16 cellular contexts compared by ENCODE assay signal in the genomic region with DNA sequence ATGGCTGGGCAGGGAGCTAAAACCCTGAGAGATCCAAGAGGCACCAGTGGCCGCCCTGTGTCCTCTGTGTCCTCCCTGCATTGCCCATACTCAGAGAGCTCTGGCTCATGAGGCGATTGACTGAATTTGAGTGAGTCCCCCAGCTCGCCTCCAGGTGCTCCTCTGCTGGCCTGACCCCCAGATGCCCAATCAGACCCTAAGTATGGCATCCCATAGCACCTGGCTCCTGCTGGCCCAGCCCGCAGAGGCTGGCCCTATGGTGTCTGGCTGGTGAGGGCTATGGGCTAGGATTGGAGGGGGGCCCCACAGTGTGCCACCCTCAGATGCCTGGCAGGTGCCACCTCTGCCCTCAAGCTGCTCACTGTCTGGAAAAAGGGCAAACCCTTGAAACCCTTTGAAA.
"Had no signal": no experiment of that assay in that cellular context is flagged by ENCODE, and none has a peak within 500 bp of the region (broad histone marks: within the 10 kb centered on the region; RNA-seq: fewer than 3 reads in every experiment).

No MANE protein-coding gene starts in this region.

- H3K4me3 Mint-ChIP-seq: activated CD4-positive, alpha-beta memory T cell treated with anti-CD3 and anti-CD28 coated beads for 36 hours; activated naive CD4-positive, alpha-beta T cell treated with anti-CD3 and anti-CD28 coated beads, Interleukin-2, amount 10 ng/mL, durations not matched to agents 7 days and 5 days; activated naive CD8-positive, alpha-beta T cell treated with anti-CD3 and anti-CD28 coated beads, Interleukin-2, amount 50 U/mL, for 24 hours; stimulated activated naive CD8-positive, alpha-beta T cell treated with anti-CD3 and anti-CD28 coated beads, Interleukin-15, Interleukin-2, amounts not matched to agents 100 ng/mL and 50 ng/mL, for 24 hours had no signal

- H3K4me3 ChIP-seq: colonic mucosa, left lung, upper lobe of right lung had no signal

- H3K27me3 Mint-ChIP-seq: activated CD4-positive, alpha-beta memory T cell treated with anti-CD3 and anti-CD28 coated beads for 36 hours; activated naive CD8-positive, alpha-beta T cell treated with anti-CD3 and anti-CD28 coated beads, Interleukin-2, amount 50 U/mL, for 24 hours; stimulated activated naive CD8-positive, alpha-beta T cell treated with anti-CD3 and anti-CD28 coated beads, Interleukin-15, Interleukin-2, amounts not matched to agents 100 ng/mL and 50 ng/mL, for 24 hours had no signal

- H3K9me3 ChIP-seq: colonic mucosa, left lung, upper lobe of right lung had no signal

- H3K9me3 Mint-ChIP-seq: activated CD4-positive, alpha-beta memory T cell treated with anti-CD3 and anti-CD28 coated beads for 36 hours; activated naive CD4-positive, alpha-beta T cell treated with anti-CD3 and anti-CD28 coated beads, Interleukin-2, amount 10 ng/mL, durations not matched to agents 7 days and 5 days; activated naive CD8-positive, alpha-beta T cell treated with anti-CD3 and anti-CD28 coated beads, Interleukin-2, amount 50 U/mL, for 24 hours; activated T-helper 2 cell treated with anti-CD3 and anti-CD28 coated beads, Interferon-gamma antibody, Interleukin-2, Interleukin-4, amounts not matched to agents 10 μg/mL and 5 μg/mL and 100 μg/mL, durations not matched to agents 14 hours and 24 hours and 36 hours; stimulated activated naive CD8-positive, alpha-beta T cell treated with anti-CD3 and anti-CD28 coated beads, Interleukin-15, Interleukin-2, amounts not matched to agents 100 ng/mL and 50 ng/mL, for 24 hours had no signal

- ATAC-seq: activated CD8-positive, alpha-beta memory T cell treated with anti-CD3 and anti-CD28 coated beads, Interleukin-2, amount 10 ng/mL, durations not matched to agents 7 days and 5 days; activated naive CD8-positive, alpha-beta T cell treated with anti-CD3 and anti-CD28 coated beads, Interleukin-2, amount 50 U/mL, for 24 hours; left lung; upper lobe of right lung had no signal

- H3K27ac Mint-ChIP-seq: activated CD4-positive, alpha-beta memory T cell treated with anti-CD3 and anti-CD28 coated beads for 36 hours; activated CD8-positive, alpha-beta memory T cell treated with anti-CD3 and anti-CD28 coated beads, Interleukin-2, amount 10 ng/mL, durations not matched to agents 7 days and 5 days; activated naive CD8-positive, alpha-beta T cell treated with anti-CD3 and anti-CD28 coated beads, Interleukin-2, amount 50 U/mL, for 24 hours; activated T-helper 2 cell treated with anti-CD3 and anti-CD28 coated beads, Interferon-gamma antibody, Interleukin-2, Interleukin-4, amounts not matched to agents 10 μg/mL and 5 μg/mL and 100 μg/mL, durations not matched to agents 14 hours and 24 hours and 36 hours; stimulated activated naive CD8-positive, alpha-beta T cell treated with anti-CD3 and anti-CD28 coated beads, Interleukin-15, Interleukin-2, amounts not matched to agents 100 ng/mL and 50 ng/mL, for 24 hours had no signal

- H3K27me3 ChIP-seq: brain microvascular endothelial cell, colonic mucosa, left lung, upper lobe of right lung had no signal

- H3K27ac ChIP-seq: brain microvascular endothelial cell, colonic mucosa, left lung, upper lobe of right lung had no signal

- H3K36me3 ChIP-seq: brain microvascular endothelial cell, colonic mucosa, left lung, upper lobe of right lung had no signal

- DNase-seq: activated CD4-positive, alpha-beta memory T cell treated with anti-CD3 and anti-CD28 coated beads for 36 hours; activated CD8-positive, alpha-beta memory T cell treated with anti-CD3 and anti-CD28 coated beads, Interleukin-2, amount 10 ng/mL, durations not matched to agents 7 days and 5 days; activated naive CD4-positive, alpha-beta T cell treated with anti-CD3 and anti-CD28 coated beads, Interleukin-2, amount 10 ng/mL, durations not matched to agents 7 days and 5 days; activated naive CD8-positive, alpha-beta T cell treated with anti-CD3 and anti-CD28 coated beads, Interleukin-2, amount 50 U/mL, for 24 hours; anterior cingulate cortex; brain microvascular endothelial cell; central memory CD4-positive, alpha-beta T cell; colonic mucosa; hypothalamus; stimulated activated CD4-positive, alpha-beta T cell treated with anti-CD3 and anti-CD28 coated beads, Interleukin-12 subunit alpha, Interleukin-12 subunit beta, amount 100 ng/mL, for 4 hours; stimulated activated CD4-positive, alpha-beta T cell treated with anti-CD3 and anti-CD28 coated beads, Interleukin-2, amount 100 ng/mL, for 24 hours; T-helper 2 cell; upper lobe of right lung had no signal
